In the genomic region with DNA sequence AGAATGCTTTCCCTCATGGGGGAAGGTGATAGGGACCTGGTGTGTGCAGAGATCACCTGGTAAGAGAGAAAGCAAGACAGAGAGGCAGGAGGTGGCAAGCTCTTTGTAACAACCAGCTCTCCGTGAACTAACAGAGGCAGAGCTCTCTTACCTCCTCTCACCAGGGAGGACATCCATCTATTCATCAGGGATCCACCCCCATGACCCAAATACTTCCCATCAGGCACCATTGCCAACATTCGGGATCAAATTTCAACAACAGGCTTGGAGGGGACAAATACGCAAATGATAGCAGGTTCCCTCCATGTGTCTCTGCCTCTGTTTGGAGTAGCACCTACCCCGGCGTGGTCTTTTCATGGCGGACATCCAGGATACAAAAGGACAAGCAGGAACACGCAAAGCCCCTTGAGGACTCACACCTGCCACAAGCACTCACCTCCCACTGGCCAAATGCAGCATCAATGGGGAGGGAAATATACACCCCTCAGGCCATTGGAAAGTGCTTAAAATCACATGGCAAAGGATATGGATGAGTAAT, we compare ENCODE assay signal across 27 cellular contexts.
DNase-seq lines count a peak whose midpoint lies in the region; ATAC-seq and TF ChIP-seq lines count a peak whose summit lies in the region.
"Had no signal": no experiment of that assay in that cellular context is flagged by ENCODE, and none has a peak within 500 bp of the region (broad histone marks: within the 10 kb centered on the region; RNA-seq: fewer than 3 reads in every experiment).

No MANE protein-coding gene starts in this region.

- no peaks in the 10 kb centered on the region for H3K27me3 Mint-ChIP-seq in natural killer cell (ENCODE audit: low read depth in 2 of 2)
- H3K27me3 Mint-ChIP-seq: activated naive CD8-positive, alpha-beta T cell treated with anti-CD3 and anti-CD28 coated beads, Interleukin-2, amount 10 ng/mL, durations not matched to agents 7 days and 5 days; CD4-positive, CD25-positive, alpha-beta regulatory T cell; T-helper 17 cell had no signal

- H3K4me3 ChIP-seq in coronary artery: no peak overlapping the region
- H3K4me3 ChIP-seq: left ventricle myocardium inferior, pancreas, Peyer's patch, SJSA1, thyroid gland had no signal

- no peak overlapping the region for H3K4me3 Mint-ChIP-seq in natural killer cell
- H3K4me3 Mint-ChIP-seq: activated naive CD8-positive, alpha-beta T cell treated with anti-CD3 and anti-CD28 coated beads, Interleukin-2, amount 10 ng/mL, durations not matched to agents 7 days and 5 days; CD4-positive, CD25-positive, alpha-beta regulatory T cell; nephron; T-helper 17 cell had no signal

- no peaks in the 10 kb centered on the region for H3K36me3 Mint-ChIP-seq in natural killer cell
- H3K36me3 Mint-ChIP-seq: activated naive CD8-positive, alpha-beta T cell treated with anti-CD3 and anti-CD28 coated beads, Interleukin-2, amount 10 ng/mL, durations not matched to agents 7 days and 5 days; CD4-positive, CD25-positive, alpha-beta regulatory T cell had no signal

- TF ChIP-seq CTCF in coronary artery (IDR thresholded peaks at IDR 0.05): no peak
- no peak for TF ChIP-seq CTCF in natural killer cell (IDR thresholded peaks at IDR 0.05)

- DNase-seq in M059J (ENCODE audit: low read depth) (peak; percentile 40), NCI-H187 (lab: John Stamatoyannopoulos, UW) (peak; percentile 82 to 96), NCI-H2196 treated with DMSO at 0.1 percent for 48 hours (lab: John Stamatoyannopoulos, UW; ENCODE audit: unreplicated experiment) (peak; percentile 83), coronary artery (ENCODE audit: low spot score) (peak; percentile 40), T-helper 1 cell (no peak), natural killer cell (no peak), SW 1271 (lab: John Stamatoyannopoulos, UW) (no peak)
- no peak for DNase-seq in activated effector memory CD4-positive, alpha-beta T cell treated with anti-CD3 and anti-CD28 coated beads, Interleukin-2, amount 50 U/mL, for 16 hours
- DNase-seq: activated CD4-positive, alpha-beta T cell treated with anti-CD3 and anti-CD28 coated beads, Interleukin-2, amount 50 U/mL, for 1 hour; activated CD8-positive, alpha-beta memory T cell treated with anti-CD3 and anti-CD28 coated beads, Interleukin-2, amount 50 U/mL, for 4 hours; activated naive CD8-positive, alpha-beta T cell treated with anti-CD3 and anti-CD28 coated beads, Interleukin-2, amount 10 ng/mL, durations not matched to agents 7 days and 5 days; CD4-positive, CD25-positive, alpha-beta regulatory T cell; DND-41; foreskin fibroblast; left ventricle myocardium inferior; NCI-H1694 treated with DMSO at 0.1 percent for 48 hours; NK-92 treated with Interleukin-12 subunit alpha and Interleukin-12 subunit beta, amount 100 ng/mL, for 24 hours; pancreas; Peyer's patch; right cardiac atrium; stimulated activated CD4-positive, alpha-beta T cell treated with anti-CD3 and anti-CD28 coated beads, Interleukin-4, amount 100 ng/mL, for 24 hours; stimulated activated naive CD4-positive, alpha-beta T cell treated with Interleukin-2 at 50 U/mL for 16 hours; T-helper 17 cell; thyroid gland had no signal

- no peaks in the 10 kb centered on the region for H3K4me1 Mint-ChIP-seq in natural killer cell
- H3K4me1 Mint-ChIP-seq: activated naive CD8-positive, alpha-beta T cell treated with anti-CD3 and anti-CD28 coated beads, Interleukin-2, amount 10 ng/mL, durations not matched to agents 7 days and 5 days; CD4-positive, CD25-positive, alpha-beta regulatory T cell; T-helper 17 cell had no signal

- ATAC-seq in natural killer cell: no peak
- ATAC-seq: pancreas, right cardiac atrium, T-helper 17 cell had no signal

- no peak overlapping the region for H3K27ac Mint-ChIP-seq in natural killer cell
- H3K27ac Mint-ChIP-seq: activated naive CD8-positive, alpha-beta T cell treated with anti-CD3 and anti-CD28 coated beads, Interleukin-2, amount 10 ng/mL, durations not matched to agents 7 days and 5 days; activated T-helper 2 cell treated with anti-CD3 and anti-CD28 coated beads, Interferon-gamma antibody, Interleukin-2, Interleukin-4, amounts not matched to agents 10 μg/mL and 5 μg/mL and 100 μg/mL, durations not matched to agents 14 hours and 24 hours and 36 hours; CD4-positive, CD25-positive, alpha-beta regulatory T cell; nephron; T-helper 17 cell had no signal

- H3K27ac ChIP-seq in coronary artery: no peak overlapping the region
- H3K27ac ChIP-seq: left ventricle myocardium inferior, pancreas, Peyer's patch, SJSA1, thyroid gland had no signal

- intact Hi-C loops in natural killer cell (cut with micrococcal nuclease): no loop called here

- H3K9me3 Mint-ChIP-seq in natural killer cell: peaks cover 0 to 2% of the 10 kb centered on the region in 2 donors
- H3K9me3 Mint-ChIP-seq: nephron had no signal

Comparison
In these comparisons a context has a peak if more than half of its experiments do, and no peak if none do; other contexts are left out.
1. DNase-seq: peak in M059J (single experiment), NCI-H187 (2 of 2), NCI-H2196 treated with DMSO at 0.1 percent for 48 hours (single experiment) and coronary artery (single experiment); none in activated effector memory CD4-positive, alpha-beta T cell treated with anti-CD3 and anti-CD28 coated beads, Interleukin-2, amount 50 U/mL, for 16 hours (single experiment), T-helper 1 cell (0 of 5), natural killer cell (single experiment) and SW 1271 (0 of 2).